ENCODE assay signal across 1 cellular context in the genomic region with DNA sequence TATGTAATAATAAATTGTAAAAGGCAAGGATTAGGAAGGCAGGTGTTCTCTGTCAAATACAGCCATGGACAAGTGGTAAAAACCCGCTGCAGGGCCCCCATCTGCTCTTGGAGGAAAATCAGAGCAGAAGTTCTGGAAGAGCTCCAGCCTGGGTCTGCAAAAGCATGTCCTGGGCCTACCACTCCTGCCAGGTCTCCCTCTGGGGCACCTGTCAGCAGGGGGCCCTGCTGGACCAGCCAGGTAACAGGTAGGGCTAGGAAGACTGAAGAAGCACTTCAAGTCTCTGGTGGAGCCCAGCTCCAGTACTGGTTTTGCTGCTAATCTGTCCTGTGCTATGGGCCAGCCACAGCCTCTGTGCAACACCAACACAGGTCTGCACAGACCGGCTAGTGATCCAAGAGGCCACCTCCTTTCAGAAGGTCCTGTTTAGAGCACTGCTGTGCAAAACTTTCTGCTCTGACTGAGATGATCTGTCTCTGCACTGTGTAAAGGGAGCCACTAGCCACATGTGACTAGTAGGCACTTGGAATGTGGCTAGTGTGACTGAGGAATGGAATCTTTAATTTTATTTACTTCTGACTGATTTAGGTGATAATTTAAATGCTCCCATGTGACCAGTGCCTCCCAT.
TF ChIP-seq lines count a peak whose summit lies in the region.

No MANE protein-coding gene starts in this region.

TF ChIP-seq in HCT116, 20 proteins besides CTCF, POLR2A, EP300 and RAD21 (continued from another document):
- TF ChIP-seq ZBTB33 (IDR thresholded peaks at IDR 0.05; ENCODE audit: extremely low read depth, insufficient replicate concordance, low read length) (no peak), ELF1 (IDR thresholded peaks at IDR 0.05; ENCODE audit: borderline replicate concordance, low read depth) (no peak), CEBPB (IDR thresholded peaks at IDR 0.05; ENCODE audit: low read depth) (no peak), JUND (IDR thresholded peaks at IDR 0.05) (no peak), SP1 (IDR thresholded peaks at IDR 0.05; ENCODE audit: low read depth) (no peak), TCF7L2 (IDR thresholded peaks at IDR 0.05; ENCODE audit: borderline replicate concordance, extremely low read depth, insufficient read depth, insufficient read length) (no peak), ZNF274 (IDR thresholded peaks at IDR 0.05; ENCODE audit: low read depth, low read length) (no peak), SRF (IDR thresholded peaks at IDR 0.05; ENCODE audit: low read depth) (no peak), POLR2AphosphoS5 (IDR thresholded peaks at IDR 0.05; ENCODE audit: low read depth, low read length) (no peak), SIN3A (IDR thresholded peaks at IDR 0.05; ENCODE audit: low read depth) (no peak), ZFX (IDR thresholded peaks at IDR 0.05) (no peak), EZH2phosphoT487 (IDR thresholded peaks at IDR 0.05; ENCODE audit: borderline replicate concordance) (no peak), EGR1 (IDR thresholded peaks at IDR 0.05; ENCODE audit: low read depth) (no peak), EZH2 (IDR thresholded peaks at IDR 0.05) (no peak), CBX3 (IDR thresholded peaks at IDR 0.05; ENCODE audit: low read depth) (no peak)
- TF ChIP-seq, protein P1, sequence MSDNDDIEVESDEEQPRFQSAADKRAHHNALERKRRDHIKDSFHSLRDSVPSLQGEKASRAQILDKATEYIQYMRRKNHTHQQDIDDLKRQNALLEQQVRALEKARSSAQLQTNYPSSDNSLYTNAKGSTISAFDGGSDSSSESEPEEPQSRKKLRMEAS (IDR thresholded peaks at IDR 0.05) = no peak
TF ChIP-seq in HCT116: peak in this region for 0.
